ENCODE assay signal across 2 cellular contexts in the genomic region with DNA sequence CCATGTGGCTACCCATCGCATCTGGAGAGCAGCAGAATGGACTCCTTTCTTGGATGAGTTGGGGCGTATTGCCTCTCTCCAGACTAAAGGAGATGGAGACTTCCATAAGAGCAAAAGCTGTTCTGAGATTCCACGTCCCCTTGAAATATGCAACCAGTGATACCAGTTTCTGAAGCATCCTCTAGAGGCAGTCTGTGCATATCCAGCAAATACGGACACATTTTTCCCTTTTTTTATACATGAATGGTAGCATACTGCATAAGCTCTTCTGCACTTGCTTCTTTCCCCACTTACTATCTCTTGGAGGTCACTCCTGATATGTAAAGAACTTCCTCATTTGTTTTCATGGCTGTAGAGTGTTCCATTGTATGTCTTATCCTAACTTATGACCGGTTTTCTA.
A peak's percentile ranks its signal among the peaks of the same experiment; 100 is the strongest.
TF ChIP-seq lines count a peak whose summit lies in the region.

No MANE protein-coding gene starts in this region.

TF ChIP-seq in IMR-90, 13 proteins besides CTCF, POLR2A, EP300 and RAD21:
- TF ChIP-seq BHLHE40 (IDR thresholded peaks at IDR 0.05; ENCODE audit: low read depth, low read length) (no peak), MAFK (IDR thresholded peaks at IDR 0.05; ENCODE audit: low read depth, low read length) (no peak), CHD1 (IDR thresholded peaks at IDR 0.05; ENCODE audit: low read depth, low read length) (no peak), FOS (IDR thresholded peaks at IDR 0.05; ENCODE audit: low read depth, low read length) (no peak), RCOR1 (IDR thresholded peaks at IDR 0.05; ENCODE audit: insufficient replicate concordance, low read length) (no peak), CEBPB (IDR thresholded peaks at IDR 0.05; ENCODE audit: low read depth, low read length) (no peak), RFX5 (IDR thresholded peaks at IDR 0.05; ENCODE audit: low read depth, low read length) (no peak), MAZ (IDR thresholded peaks at IDR 0.05; ENCODE audit: borderline replicate concordance, low read depth, low read length) (no peak), MXI1 (IDR thresholded peaks at IDR 0.05; ENCODE audit: borderline replicate concordance, low read depth, low read length) (no peak), SMC3 (IDR thresholded peaks at IDR 0.05; ENCODE audit: low read depth, low read length) (no peak), NFE2L2 (IDR thresholded peaks at IDR 0.05; ENCODE audit: low read depth, low read length) (no peak)
- TF ChIP-seq, protein P1, sequence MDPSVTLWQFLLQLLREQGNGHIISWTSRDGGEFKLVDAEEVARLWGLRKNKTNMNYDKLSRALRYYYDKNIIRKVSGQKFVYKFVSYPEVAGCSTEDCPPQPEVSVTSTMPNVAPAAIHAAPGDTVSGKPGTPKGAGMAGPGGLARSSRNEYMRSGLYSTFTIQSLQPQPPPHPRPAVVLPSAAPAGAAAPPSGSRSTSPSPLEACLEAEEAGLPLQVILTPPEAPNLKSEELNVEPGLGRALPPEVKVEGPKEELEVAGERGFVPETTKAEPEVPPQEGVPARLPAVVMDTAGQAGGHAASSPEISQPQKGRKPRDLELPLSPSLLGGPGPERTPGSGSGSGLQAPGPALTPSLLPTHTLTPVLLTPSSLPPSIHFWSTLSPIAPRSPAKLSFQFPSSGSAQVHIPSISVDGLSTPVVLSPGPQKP (IDR thresholded peaks at IDR 0.05; ENCODE audit: borderline replicate concordance, low read depth, low read length): no peak
- TF ChIP-seq, protein P2, sequence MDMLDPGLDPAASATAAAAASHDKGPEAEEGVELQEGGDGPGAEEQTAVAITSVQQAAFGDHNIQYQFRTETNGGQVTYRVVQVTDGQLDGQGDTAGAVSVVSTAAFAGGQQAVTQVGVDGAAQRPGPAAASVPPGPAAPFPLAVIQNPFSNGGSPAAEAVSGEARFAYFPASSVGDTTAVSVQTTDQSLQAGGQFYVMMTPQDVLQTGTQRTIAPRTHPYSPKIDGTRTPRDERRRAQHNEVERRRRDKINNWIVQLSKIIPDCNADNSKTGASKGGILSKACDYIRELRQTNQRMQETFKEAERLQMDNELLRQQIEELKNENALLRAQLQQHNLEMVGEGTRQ (IDR thresholded peaks at IDR 0.05; ENCODE audit: low read depth, low read length): no peak

TF ChIP-seq in K562, 482 proteins besides CTCF, POLR2A, EP300 and RAD21 (continues in another document):
- TF ChIP-seq SAP30 (IDR thresholded peaks at IDR 0.05; ENCODE audit: borderline replicate concordance, insufficient read depth, low read depth, low read length, poor library complexity, severe bottlenecking): no peak
- no peak for TF ChIP-seq ATF1 (CRISPR knock-in tag; IDR thresholded peaks at IDR 0.05)
- no peak for TF ChIP-seq ATF1 (tag; IDR thresholded peaks at IDR 0.05)
- no peak for TF ChIP-seq MAFG (tag; conservative IDR thresholded peaks at IDR 0.05)
- TF ChIP-seq, protein P3, sequence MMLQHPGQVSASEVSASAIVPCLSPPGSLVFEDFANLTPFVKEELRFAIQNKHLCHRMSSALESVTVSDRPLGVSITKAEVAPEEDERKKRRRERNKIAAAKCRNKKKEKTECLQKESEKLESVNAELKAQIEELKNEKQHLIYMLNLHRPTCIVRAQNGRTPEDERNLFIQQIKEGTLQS (IDR thresholded peaks at IDR 0.05): no peak
- TF ChIP-seq, protein P3 (CRISPR knock-in tag; conservative IDR thresholded peaks at IDR 0.05): no peak
- TF ChIP-seq SMAD2 (IDR thresholded peaks at IDR 0.05; ENCODE audit: low read depth, low read length): no peak
- TF ChIP-seq POLR2G (IDR thresholded peaks at IDR 0.05; ENCODE audit: low read depth, low read length): no peak
- TF ChIP-seq THRA (IDR thresholded peaks at IDR 0.05): no peak
- no peak for TF ChIP-seq BCOR (IDR thresholded peaks at IDR 0.05)
- TF ChIP-seq, protein P4, sequence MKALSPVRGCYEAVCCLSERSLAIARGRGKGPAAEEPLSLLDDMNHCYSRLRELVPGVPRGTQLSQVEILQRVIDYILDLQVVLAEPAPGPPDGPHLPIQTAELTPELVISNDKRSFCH (CRISPR knock-in tag; IDR thresholded peaks at IDR 0.05): no peak
- TF ChIP-seq, protein P4 (tag; IDR thresholded peaks at IDR 0.05): no peak
- no peak for TF ChIP-seq SMAD3 (CRISPR knock-in tag; conservative IDR thresholded peaks at IDR 0.05)
- TF ChIP-seq AFF1 (IDR thresholded peaks at IDR 0.05; ENCODE audit: low read depth in 1 of 2, partially characterized antibody in 2 of 2): no peak
- no peak for TF ChIP-seq KDM4B (IDR thresholded peaks at IDR 0.05; ENCODE audit: borderline replicate concordance in 2 of 2, low read depth in 1 of 2)
- TF ChIP-seq CBX5 (IDR thresholded peaks at IDR 0.05; ENCODE audit: borderline replicate concordance, low read depth): no peak
- TF ChIP-seq ZNF561 (CRISPR knock-in tag; conservative IDR thresholded peaks at IDR 0.05): no peak
- TF ChIP-seq, protein P5, sequence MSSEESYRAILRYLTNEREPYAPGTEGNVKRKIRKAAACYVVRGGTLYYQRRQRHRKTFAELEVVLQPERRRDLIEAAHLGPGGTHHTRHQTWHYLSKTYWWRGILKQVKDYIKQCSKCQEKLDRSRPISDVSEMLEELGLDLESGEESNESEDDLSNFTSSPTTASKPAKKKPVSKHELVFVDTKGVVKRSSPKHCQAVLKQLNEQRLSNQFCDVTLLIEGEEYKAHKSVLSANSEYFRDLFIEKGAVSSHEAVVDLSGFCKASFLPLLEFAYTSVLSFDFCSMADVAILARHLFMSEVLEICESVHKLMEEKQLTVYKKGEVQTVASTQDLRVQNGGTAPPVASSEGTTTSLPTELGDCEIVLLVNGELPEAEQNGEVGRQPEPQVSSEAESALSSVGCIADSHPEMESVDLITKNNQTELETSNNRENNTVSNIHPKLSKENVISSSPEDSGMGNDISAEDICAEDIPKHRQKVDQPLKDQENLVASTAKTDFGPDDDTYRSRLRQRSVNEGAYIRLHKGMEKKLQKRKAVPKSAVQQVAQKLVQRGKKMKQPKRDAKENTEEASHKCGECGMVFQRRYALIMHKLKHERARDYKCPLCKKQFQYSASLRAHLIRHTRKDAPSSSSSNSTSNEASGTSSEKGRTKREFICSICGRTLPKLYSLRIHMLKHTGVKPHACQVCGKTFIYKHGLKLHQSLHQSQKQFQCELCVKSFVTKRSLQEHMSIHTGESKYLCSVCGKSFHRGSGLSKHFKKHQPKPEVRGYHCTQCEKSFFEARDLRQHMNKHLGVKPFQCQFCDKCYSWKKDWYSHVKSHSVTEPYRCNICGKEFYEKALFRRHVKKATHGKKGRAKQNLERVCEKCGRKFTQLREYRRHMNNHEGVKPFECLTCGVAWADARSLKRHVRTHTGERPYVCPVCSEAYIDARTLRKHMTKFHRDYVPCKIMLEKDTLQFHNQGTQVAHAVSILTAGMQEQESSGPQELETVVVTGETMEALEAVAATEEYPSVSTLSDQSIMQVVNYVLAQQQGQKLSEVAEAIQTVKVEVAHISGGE (CRISPR knock-in tag; IDR thresholded peaks at IDR 0.05): no peak
- TF ChIP-seq, protein P6, sequence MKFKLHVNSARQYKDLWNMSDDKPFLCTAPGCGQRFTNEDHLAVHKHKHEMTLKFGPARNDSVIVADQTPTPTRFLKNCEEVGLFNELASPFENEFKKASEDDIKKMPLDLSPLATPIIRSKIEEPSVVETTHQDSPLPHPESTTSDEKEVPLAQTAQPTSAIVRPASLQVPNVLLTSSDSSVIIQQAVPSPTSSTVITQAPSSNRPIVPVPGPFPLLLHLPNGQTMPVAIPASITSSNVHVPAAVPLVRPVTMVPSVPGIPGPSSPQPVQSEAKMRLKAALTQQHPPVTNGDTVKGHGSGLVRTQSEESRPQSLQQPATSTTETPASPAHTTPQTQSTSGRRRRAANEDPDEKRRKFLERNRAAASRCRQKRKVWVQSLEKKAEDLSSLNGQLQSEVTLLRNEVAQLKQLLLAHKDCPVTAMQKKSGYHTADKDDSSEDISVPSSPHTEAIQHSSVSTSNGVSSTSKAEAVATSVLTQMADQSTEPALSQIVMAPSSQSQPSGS (CRISPR knock-in tag; IDR thresholded peaks at IDR 0.05): no peak
- no peak for TF ChIP-seq ELF2 (CRISPR knock-in tag; IDR thresholded peaks at IDR 0.05)
- TF ChIP-seq STAG1 (CRISPR knock-in tag; IDR thresholded peaks at IDR 0.05; ENCODE audit: borderline replicate concordance): peak; percentile 6; the same call in 1 of the 2 replicates
- no peak for TF ChIP-seq OTX1 (CRISPR knock-in tag; IDR thresholded peaks at IDR 0.05)
- TF ChIP-seq ZNF384 (IDR thresholded peaks at IDR 0.05; ENCODE audit: low read depth, low read length): peak; percentile 62; the same call in 1 of the 2 replicates
- no peak for TF ChIP-seq STAT5A (IDR thresholded peaks at IDR 0.05; ENCODE audit: borderline replicate concordance, low read length)
- no peak for TF ChIP-seq SLC30A9 (CRISPR knock-in tag; IDR thresholded peaks at IDR 0.05)
- no peak for TF ChIP-seq FOXA1 (IDR thresholded peaks at IDR 0.05; ENCODE audit: borderline replicate concordance)
- TF ChIP-seq RFX1 (IDR thresholded peaks at IDR 0.05): no peak
- no peak for TF ChIP-seq ZSCAN32 (CRISPR knock-in tag; IDR thresholded peaks at IDR 0.05)
- TF ChIP-seq PKNOX1 (IDR thresholded peaks at IDR 0.05): no peak
- no peak for TF ChIP-seq RNF2 (IDR thresholded peaks at IDR 0.05)
- TF ChIP-seq TARDBP (IDR thresholded peaks at IDR 0.05): no peak
- TF ChIP-seq, protein P7, sequence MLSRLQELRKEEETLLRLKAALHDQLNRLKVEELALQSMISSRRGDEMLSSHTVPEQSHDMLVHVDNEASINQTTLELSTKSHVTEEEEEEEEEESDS (CRISPR knock-in tag; IDR thresholded peaks at IDR 0.05): no peak
- no peak for TF ChIP-seq ZNF717 (CRISPR knock-in tag; IDR thresholded peaks at IDR 0.05)
- 0 out of 2 replicates have a peak, but pooled peaks have one; percentile 15 for TF ChIP-seq THAP12 (CRISPR knock-in tag; IDR thresholded peaks at IDR 0.05)
- no peak for TF ChIP-seq MAFF (IDR thresholded peaks at IDR 0.05; ENCODE audit: low read length)
- no peak for TF ChIP-seq CEBPG (CRISPR knock-in tag; IDR thresholded peaks at IDR 0.05)
- TF ChIP-seq CEBPG (tag; conservative IDR thresholded peaks at IDR 0.05 in 1 of 2, IDR thresholded peaks at IDR 0.05 in 1 of 2): no peak
- TF ChIP-seq KDM2B (CRISPR knock-in tag; IDR thresholded peaks at IDR 0.05): 0 out of 2 replicates have a peak, but pooled peaks have one; percentile 16
- TF ChIP-seq TEAD4 (IDR thresholded peaks at IDR 0.05; ENCODE audit: low read length): 0 out of 2 replicates have a peak, but pooled peaks have one; percentile 9
- no peak for TF ChIP-seq TEAD4 (CRISPR knock-in tag; IDR thresholded peaks at IDR 0.05; ENCODE audit: borderline replicate concordance)
